8 cellular contexts compared by ENCODE assay signal in the genomic region with DNA sequence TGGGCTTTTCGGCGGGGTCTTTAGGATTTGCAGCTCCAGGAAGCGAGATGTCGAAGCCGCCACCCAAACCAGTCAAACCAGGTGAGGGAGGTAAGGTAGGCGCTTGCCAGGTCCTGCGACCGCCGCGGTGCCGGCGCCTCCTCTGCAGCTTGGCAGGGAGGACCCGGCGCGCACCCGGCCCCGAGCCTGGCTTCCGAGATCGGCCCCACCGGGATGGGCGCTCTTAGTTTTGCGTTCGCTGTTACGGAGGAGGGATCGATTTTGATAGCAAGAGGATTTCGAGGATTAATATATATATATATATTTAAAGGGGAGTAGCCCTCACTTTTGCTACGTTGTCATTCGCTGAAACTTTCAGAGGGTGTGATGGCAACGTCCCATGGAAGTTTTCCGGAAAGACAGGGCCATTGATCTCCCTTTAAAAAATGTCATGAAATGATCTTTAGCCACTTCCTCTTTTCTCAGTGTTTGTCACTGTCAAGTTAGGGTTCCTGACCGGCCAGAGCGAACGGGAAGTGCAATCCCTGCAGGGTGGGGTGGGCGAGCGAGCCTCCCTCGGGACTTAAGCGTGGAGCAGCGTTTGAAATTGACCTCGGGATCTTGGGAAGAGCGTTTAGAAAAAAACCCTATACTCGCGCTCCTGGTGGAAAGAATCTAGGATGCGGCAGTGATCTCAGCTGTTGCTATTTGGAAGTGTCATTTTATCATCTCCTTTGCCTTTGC. TPM values are rescaled to one million over a fixed set of nuclear protein-coding genes. Genes with fewer than 3 reads are reported as not detected.
DNase-seq lines count a peak whose midpoint lies in the region; ATAC-seq and TF ChIP-seq lines count a peak whose summit lies in the region.

No MANE protein-coding gene starts in this region.

- no peaks in the 10 kb centered on the region for H3K9me3 Mint-ChIP-seq in activated CD8-positive, alpha-beta T cell treated with anti-CD3 and anti-CD28 coated beads for 36 hours

- ATAC-seq in GM18858 (IDR thresholded peaks at IDR 0.05; ENCODE audit: unreplicated experiment) (peak; percentile 28), HG03025 (IDR thresholded peaks at IDR 0.05; ENCODE audit: low FRiP score, unreplicated experiment) (peak; percentile 39), upper lobe of left lung (ENCODE audit: low FRiP score in 2 of 2) (peak; percentile 48 to 56)
- ATAC-seq in activated CD8-positive, alpha-beta T cell treated with anti-CD3 and anti-CD28 coated beads for 36 hours: peak; percentile 23

- peak overlapping the region; percentile 88 to 100 (median 95) for H3K4me3 ChIP-seq in BLaER1 treated with 17β-estradiol and CSF1 and Interleukin-3, amounts not matched to agents 10 nM and 100 nM
- H3K4me3 ChIP-seq in esophagus (ENCODE audit: low read depth in 1 of 2, low read length in 2 of 2) (peak overlapping the region; percentile 68 to 75), upper lobe of left lung (peak overlapping the region; percentile 56 to 88 (median 70))

- H3K4me1 ChIP-seq in BLaER1 treated with 17β-estradiol and CSF1 and Interleukin-3, amounts not matched to agents 10 nM and 100 nM: peaks cover 44 to 71% (median 61%) of the 10 kb centered on the region in 10 experiments
- H3K4me1 ChIP-seq in esophagus (ENCODE audit: control insufficient read depth in 2 of 2, insufficient read depth in 2 of 2, low read length in 1 of 2) (peaks cover 0 to 2% of the 10 kb centered on the region in 2 donors), upper lobe of left lung (peaks cover 52 to 69% (median 57%) of the 10 kb centered on the region in 4 donors)

- peak; percentile 72 for DNase-seq in NCI-H345 (lab: John Stamatoyannopoulos, UW)
- peak; percentile 37 for DNase-seq in activated CD8-positive, alpha-beta T cell treated with anti-CD3 and anti-CD28 coated beads for 36 hours
- DNase-seq in mucosa of gallbladder (ENCODE audit: low spot score): peak; percentile 48
- peak; percentile 81 to 93 for DNase-seq in upper lobe of left lung

- peaks cover 0 to 22% (median 3%) of the 10 kb centered on the region in 11 experiments; a peak in 7 of 22 replicates for H3K36me3 ChIP-seq in BLaER1 treated with 17β-estradiol and CSF1 and Interleukin-3, amounts not matched to agents 10 nM and 100 nM
- H3K36me3 ChIP-seq in esophagus (ENCODE audit: control insufficient read depth in 2 of 2, insufficient read depth in 2 of 2, low read length in 1 of 2) (no peaks in the 10 kb centered on the region), upper lobe of left lung (no peaks in the 10 kb centered on the region)

- TF ChIP-seq CTCF in activated CD8-positive, alpha-beta T cell treated with anti-CD3 and anti-CD28 coated beads for 36 hours (IDR thresholded peaks at IDR 0.05): no peak
- peak in 4 of 6 experiments; percentile 8 to 51 (median 25) for TF ChIP-seq CTCF in upper lobe of left lung (IDR thresholded peaks at IDR 0.05)

- intact Hi-C loops in activated CD8-positive, alpha-beta T cell treated with anti-CD3 and anti-CD28 coated beads for 36 hours (cut with micrococcal nuclease): loop anchor here (2.0 to 5.0 kb wide), 3 partner anchors 60 to 137 kb away; a partner anchor contains a TSS

- peak overlapping the region; percentile 94 for H3K27ac Mint-ChIP-seq in activated CD8-positive, alpha-beta T cell treated with anti-CD3 and anti-CD28 coated beads for 36 hours

- WGBS in esophagus, 2 donors: 0% methylated on average over 43 of the region's 43 CpGs
- 0% methylated on average over 19 to 43 of the region's 43 CpGs for WGBS in upper lobe of left lung, 2 donors

- H3K4me2 ChIP-seq in BLaER1 treated with 17β-estradiol and CSF1 and Interleukin-3, amounts not matched to agents 10 nM and 100 nM: peak overlapping the region; percentile 79 to 96 (median 92)

- TF ChIP-seq POLR2A in upper lobe of left lung (IDR thresholded peaks at IDR 0.05): no peak

- no peaks in the 10 kb centered on the region for H3K36me3 Mint-ChIP-seq in activated CD8-positive, alpha-beta T cell treated with anti-CD3 and anti-CD28 coated beads for 36 hours (ENCODE audit: low read depth)

- H3K9me3 ChIP-seq in BLaER1 treated with 17β-estradiol and CSF1 and Interleukin-3, amounts not matched to agents 10 nM and 100 nM (replicated peaks in 1 of 11): no peaks in the 10 kb centered on the region
- H3K9me3 ChIP-seq in esophagus (ENCODE audit: control insufficient read depth in 2 of 2, insufficient read depth in 1 of 2, low read depth in 1 of 2, low read length in 1 of 2): no peaks in the 10 kb centered on the region
- no peaks in the 10 kb centered on the region for H3K9me3 ChIP-seq in upper lobe of left lung

- peak overlapping the region; percentile 85 to 99 (median 94) for H3K27ac ChIP-seq in BLaER1 treated with 17β-estradiol and CSF1 and Interleukin-3, amounts not matched to agents 10 nM and 100 nM
- H3K27ac ChIP-seq in esophagus (ENCODE audit: low read depth in 2 of 2, low read length in 1 of 2) (peak overlapping the region; percentile 97 to 99), upper lobe of left lung (peak overlapping the region; percentile 93 to 99 (median 98))

- POLR2A ChIA-PET in activated CD8-positive, alpha-beta T cell treated with anti-CD3 and anti-CD28 coated beads for 36 hours (lab: Charles Lee): interaction anchor here (1.0 to 2.9 kb wide), 9 partner anchors 9 to 64 kb away, joined by 3 to 23 read pairs (median 3); a partner anchor contains a TSS

- CTCF ChIA-PET in activated CD8-positive, alpha-beta T cell treated with anti-CD3 and anti-CD28 coated beads for 36 hours (lab: Charles Lee): interaction anchor here (0.8 to 1.8 kb wide), 7 partner anchors 11 to 136 kb away, joined by 3 to 9 read pairs (median 3); a partner anchor contains a TSS

- H3K4me1 Mint-ChIP-seq in activated CD8-positive, alpha-beta T cell treated with anti-CD3 and anti-CD28 coated beads for 36 hours (ENCODE audit: low read depth): peaks cover 60% of the 10 kb centered on the region

- TF ChIP-seq EP300 in upper lobe of left lung (IDR thresholded peaks at IDR 0.05): no peak

- peak overlapping the region; percentile 90 to 99 (median 95) for H3K9ac ChIP-seq in BLaER1 treated with 17β-estradiol and CSF1 and Interleukin-3, amounts not matched to agents 10 nM and 100 nM

- peaks cover 9 to 64% (median 47%) of the 10 kb centered on the region in 11 experiments; a peak in 20 of 22 replicates for H4K20me1 ChIP-seq in BLaER1 treated with 17β-estradiol and CSF1 and Interleukin-3, amounts not matched to agents 10 nM and 100 nM

- no peaks in the 10 kb centered on the region for H3K27me3 Mint-ChIP-seq in activated CD8-positive, alpha-beta T cell treated with anti-CD3 and anti-CD28 coated beads for 36 hours

- H3K4me3 Mint-ChIP-seq in activated CD8-positive, alpha-beta T cell treated with anti-CD3 and anti-CD28 coated beads for 36 hours: peak overlapping the region; percentile 93

- H3K27me3 ChIP-seq in BLaER1 treated with 17β-estradiol and CSF1 and Interleukin-3, amounts not matched to agents 10 nM and 100 nM: no peaks in the 10 kb centered on the region
- H3K27me3 ChIP-seq in esophagus (ENCODE audit: control insufficient read depth in 1 of 2, insufficient read depth in 2 of 2, low read length in 2 of 2) (no peaks in the 10 kb centered on the region), upper lobe of left lung (no peaks in the 10 kb centered on the region)

RNA-seq across cellular contexts. Expression of a gene that starts 0.5 kb away (rescaled TPM):
- 10 to 100 TPM; 52.2 to 55.3 TPM for total RNA-seq in activated CD8-positive, alpha-beta T cell treated with anti-CD3 and anti-CD28 coated beads for 36 hours
- 100 to 1,000 TPM in 1 of 2 donors, 10 to 100 TPM in 1; 99.6 to 127 TPM for polyA plus RNA-seq in esophagus
- total RNA-seq in mucosa of gallbladder: 54.7 TPM
- total RNA-seq in upper lobe of left lung: 10 to 100 TPM; 17.8 to 84.9 (median 48.9) TPM

RNA-seq across cellular contexts. Expression of a gene that starts 0.9 kb away (rescaled TPM):
- total RNA-seq in activated CD8-positive, alpha-beta T cell treated with anti-CD3 and anti-CD28 coated beads for 36 hours: 10 to 100 TPM; 15.9 to 16.9 TPM
- 100 to 1,000 TPM in 1 of 2 donors, 10 to 100 TPM in 1; 39.2 to 127 TPM for polyA plus RNA-seq in esophagus
- total RNA-seq in mucosa of gallbladder (32.9 TPM), upper lobe of left lung (10 to 100 TPM; 17.5 to 46.6 (median 27.3) TPM)

Comparison
In these comparisons a context has a peak if more than half of its experiments do, and no peak if none do; other contexts are left out.
1. Peak in every context shown above with its lines: DNase-seq, ATAC-seq, H3K4me3 ChIP-seq and H3K27ac ChIP-seq.
2. DNase-seq: peak in every context shown above with its lines; median percentile 87 in upper lobe of left lung; 72 in NCI-H345; 48 in mucosa of gallbladder; 37 in activated CD8-positive, alpha-beta T cell treated with anti-CD3 and anti-CD28 coated beads for 36 hours.